In the genomic region with DNA sequence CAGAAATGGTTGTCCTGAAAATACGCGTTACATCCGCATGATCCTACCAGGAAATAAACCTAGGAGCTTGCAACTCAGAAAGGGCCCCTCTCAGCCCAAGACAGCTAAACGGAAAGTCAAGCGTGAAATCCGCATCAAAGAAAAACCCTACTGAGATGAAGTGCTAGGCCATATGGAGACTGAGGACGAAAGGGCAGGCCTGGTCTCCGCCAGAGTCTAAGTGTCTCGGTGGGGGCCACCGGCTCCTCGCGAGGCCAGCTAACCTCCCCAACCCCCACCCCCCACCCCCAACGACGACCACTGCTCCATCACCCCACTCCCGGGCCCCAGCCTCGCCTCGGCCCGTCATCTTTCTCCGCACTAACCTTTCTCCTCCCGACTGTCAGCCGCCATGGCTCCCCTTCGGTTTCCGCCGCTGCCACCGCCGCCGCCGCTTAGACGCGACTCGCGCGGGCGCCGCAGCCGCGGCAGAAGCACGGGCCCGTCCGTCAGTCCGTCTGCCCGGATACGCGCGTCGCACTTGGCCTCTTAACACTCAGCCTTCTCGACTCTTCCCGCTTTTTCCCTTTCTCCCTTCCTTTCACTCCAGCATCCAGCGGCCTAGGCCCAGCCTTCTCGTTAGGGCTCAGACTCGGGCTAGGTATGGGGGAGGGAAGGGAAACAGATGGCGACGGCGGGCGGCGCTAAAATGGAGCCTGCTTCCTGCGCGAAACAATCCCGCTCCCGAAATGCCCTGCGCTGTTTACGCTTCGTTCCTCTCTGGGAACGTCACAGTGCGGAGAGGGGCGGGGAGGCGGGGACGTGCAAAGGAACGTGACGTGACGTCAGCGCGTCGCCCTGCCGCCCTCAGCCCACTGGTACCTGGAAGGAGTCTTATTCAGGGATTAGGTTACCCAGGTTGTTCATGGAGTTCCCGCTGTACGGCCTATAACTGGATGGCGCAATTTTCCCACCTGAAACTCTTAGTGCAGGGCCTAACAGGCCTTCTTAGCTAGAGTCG, we compare ENCODE assay signal across 8 cellular contexts. TPM values are rescaled to one million over a fixed set of nuclear protein-coding genes. Genes with fewer than 3 reads are reported as not detected.
DNase-seq lines count a peak whose midpoint lies in the region; ATAC-seq and TF ChIP-seq lines count a peak whose summit lies in the region.

TSS of gene YTHDC1 (minus strand) at position 730 of the 1,000 bp plus-strand sequence. CDS start at position 393, 337 bp downstream.

- peaks cover 8% of the 10 kb centered on the region; the same call in 1 of the 2 replicates for H3F3A ChIP-seq in GM23338 (replicated peaks; ENCODE audit: low read depth)

- no peaks in the 10 kb centered on the region for H3K9me2 ChIP-seq in GM23338 (ENCODE audit: insufficient read depth)

- H4K20me1 ChIP-seq in GM23338 (replicated peaks; ENCODE audit: insufficient read depth): peaks cover 30% of the 10 kb centered on the region

- peaks cover 52% of the 10 kb centered on the region for H3K79me2 ChIP-seq in GM23338 (replicated peaks; ENCODE audit: insufficient read depth)

- H2AFZ ChIP-seq in GM23338: peak within 1 kb of the TSS; percentile 33; the same call in 1 of the 2 replicates

- H3K4me1 ChIP-seq in GM23338 (ENCODE audit: insufficient read depth): peaks cover 18% of the 10 kb centered on the region

- H3K27me3 Mint-ChIP-seq in GM23338 (ENCODE audit: insufficient read depth, low read depth, poor library complexity) (peaks cover 2% of the 10 kb centered on the region), naive B cell (peaks cover 0 to 4% (median 0%) of the 10 kb centered on the region in 3 donors)
- H3K27me3 Mint-ChIP-seq in stimulated activated memory B cell treated with anti-CD40 and anti-IgM and Interleukin-4, amounts not matched to agents 10 μg/mL and 1 μg/mL and 100 μg/mL, for 72 hours: no peaks in the 10 kb centered on the region

- H3K4me2 ChIP-seq in GM23338: peak within 1 kb of the TSS; percentile 91

- peak within 1 kb of the TSS; percentile 99 for H3K27ac Mint-ChIP-seq in GM23338
- peak within 1 kb of the TSS; percentile 98 to 100 (median 99) for H3K27ac Mint-ChIP-seq in naive B cell
- H3K27ac Mint-ChIP-seq in stimulated activated memory B cell treated with anti-CD40 and anti-IgM and Interleukin-4, amounts not matched to agents 10 μg/mL and 1 μg/mL and 100 μg/mL, for 72 hours: peak within 1 kb of the TSS; percentile 99

- H3K27me3 ChIP-seq in GM23338 (ENCODE audit: insufficient read depth): no peaks in the 10 kb centered on the region

- peak within 1 kb of the TSS; percentile 87 for H3K4me3 ChIP-seq in GM23338

- H3K36me3 ChIP-seq in GM23338 (ENCODE audit: insufficient read depth): no peaks in the 10 kb centered on the region

- peak within 1 kb of the TSS; percentile 91 for H3K4me3 Mint-ChIP-seq in GM23338
- H3K4me3 Mint-ChIP-seq in naive B cell: peak within 1 kb of the TSS; percentile 93 to 100 (median 98)
- H3K4me3 Mint-ChIP-seq in stimulated activated memory B cell treated with anti-CD40 and anti-IgM and Interleukin-4, amounts not matched to agents 10 μg/mL and 1 μg/mL and 100 μg/mL, for 72 hours: peak within 1 kb of the TSS; percentile 94

- peaks cover 26% of the 10 kb centered on the region for H3K4me1 Mint-ChIP-seq in GM23338
- peaks cover 33 to 44% (median 34%) of the 10 kb centered on the region in 3 donors for H3K4me1 Mint-ChIP-seq in naive B cell
- peaks cover 33% of the 10 kb centered on the region for H3K4me1 Mint-ChIP-seq in stimulated activated memory B cell treated with anti-CD40 and anti-IgM and Interleukin-4, amounts not matched to agents 10 μg/mL and 1 μg/mL and 100 μg/mL, for 72 hours

- H3K9me3 Mint-ChIP-seq in GM23338 (no peaks in the 10 kb centered on the region), naive B cell (no peaks in the 10 kb centered on the region)
- no peaks in the 10 kb centered on the region for H3K9me3 Mint-ChIP-seq in stimulated activated memory B cell treated with anti-CD40 and anti-IgM and Interleukin-4, amounts not matched to agents 10 μg/mL and 1 μg/mL and 100 μg/mL, for 72 hours

- H3K36me3 Mint-ChIP-seq in GM23338 (ENCODE audit: low read depth) (peaks cover 12% of the 10 kb centered on the region; the same call in 2 of the 3 replicates), naive B cell (peaks cover 0 to 8% of the 10 kb centered on the region in 2 donors)
- H3K36me3 Mint-ChIP-seq in stimulated activated memory B cell treated with anti-CD40 and anti-IgM and Interleukin-4, amounts not matched to agents 10 μg/mL and 1 μg/mL and 100 μg/mL, for 72 hours: peaks cover 11% of the 10 kb centered on the region

- 0 out of 4 replicates have a peak, but pooled peaks of 1 of the 2 experiments have one; percentile 6 for TF ChIP-seq CTCF in GM23338 (conservative IDR thresholded peaks at IDR 0.05; ENCODE audit: low read depth in 2 of 2)

- peak within 1 kb of the TSS; percentile 99 for H3K27ac ChIP-seq in GM23338 (ENCODE audit: low read depth)

- ATAC-seq in GM23338 (peak; percentile 96), naive B cell (ENCODE audit: low read depth in 2 of 2) (peak; percentile 92 to 93)
- peak; percentile 99 for ATAC-seq in stimulated activated memory B cell treated with anti-CD40 and anti-IgM and Interleukin-4, amounts not matched to agents 10 μg/mL and 1 μg/mL and 100 μg/mL, for 72 hours

- DNase-seq in Daoy (ENCODE audit: low read depth) (peak; percentile 91), GM23338 (ENCODE audit: low spot score) (peak; percentile 99), LHCN-M2 (ENCODE audit: low read depth) (peak; percentile 94), RPMI8226 (peak; percentile 93), fibroblast of gingiva (ENCODE audit: low read depth) (peak; percentile 95), naive B cell (peak; percentile 94)
- peak; percentile 90 to 91 for DNase-seq in activated T-helper 1 cell treated with anti-CD3 and anti-CD28 coated beads, Interleukin-2, amount 50 U/mL, for 16 hours (ENCODE audit: low read depth in 1 of 2, low spot score in 1 of 2)

TF ChIP-seq in GM23338, 12 proteins besides CTCF, POLR2A, EP300 and RAD21 (continues in another document):
- TF ChIP-seq, protein P1, sequence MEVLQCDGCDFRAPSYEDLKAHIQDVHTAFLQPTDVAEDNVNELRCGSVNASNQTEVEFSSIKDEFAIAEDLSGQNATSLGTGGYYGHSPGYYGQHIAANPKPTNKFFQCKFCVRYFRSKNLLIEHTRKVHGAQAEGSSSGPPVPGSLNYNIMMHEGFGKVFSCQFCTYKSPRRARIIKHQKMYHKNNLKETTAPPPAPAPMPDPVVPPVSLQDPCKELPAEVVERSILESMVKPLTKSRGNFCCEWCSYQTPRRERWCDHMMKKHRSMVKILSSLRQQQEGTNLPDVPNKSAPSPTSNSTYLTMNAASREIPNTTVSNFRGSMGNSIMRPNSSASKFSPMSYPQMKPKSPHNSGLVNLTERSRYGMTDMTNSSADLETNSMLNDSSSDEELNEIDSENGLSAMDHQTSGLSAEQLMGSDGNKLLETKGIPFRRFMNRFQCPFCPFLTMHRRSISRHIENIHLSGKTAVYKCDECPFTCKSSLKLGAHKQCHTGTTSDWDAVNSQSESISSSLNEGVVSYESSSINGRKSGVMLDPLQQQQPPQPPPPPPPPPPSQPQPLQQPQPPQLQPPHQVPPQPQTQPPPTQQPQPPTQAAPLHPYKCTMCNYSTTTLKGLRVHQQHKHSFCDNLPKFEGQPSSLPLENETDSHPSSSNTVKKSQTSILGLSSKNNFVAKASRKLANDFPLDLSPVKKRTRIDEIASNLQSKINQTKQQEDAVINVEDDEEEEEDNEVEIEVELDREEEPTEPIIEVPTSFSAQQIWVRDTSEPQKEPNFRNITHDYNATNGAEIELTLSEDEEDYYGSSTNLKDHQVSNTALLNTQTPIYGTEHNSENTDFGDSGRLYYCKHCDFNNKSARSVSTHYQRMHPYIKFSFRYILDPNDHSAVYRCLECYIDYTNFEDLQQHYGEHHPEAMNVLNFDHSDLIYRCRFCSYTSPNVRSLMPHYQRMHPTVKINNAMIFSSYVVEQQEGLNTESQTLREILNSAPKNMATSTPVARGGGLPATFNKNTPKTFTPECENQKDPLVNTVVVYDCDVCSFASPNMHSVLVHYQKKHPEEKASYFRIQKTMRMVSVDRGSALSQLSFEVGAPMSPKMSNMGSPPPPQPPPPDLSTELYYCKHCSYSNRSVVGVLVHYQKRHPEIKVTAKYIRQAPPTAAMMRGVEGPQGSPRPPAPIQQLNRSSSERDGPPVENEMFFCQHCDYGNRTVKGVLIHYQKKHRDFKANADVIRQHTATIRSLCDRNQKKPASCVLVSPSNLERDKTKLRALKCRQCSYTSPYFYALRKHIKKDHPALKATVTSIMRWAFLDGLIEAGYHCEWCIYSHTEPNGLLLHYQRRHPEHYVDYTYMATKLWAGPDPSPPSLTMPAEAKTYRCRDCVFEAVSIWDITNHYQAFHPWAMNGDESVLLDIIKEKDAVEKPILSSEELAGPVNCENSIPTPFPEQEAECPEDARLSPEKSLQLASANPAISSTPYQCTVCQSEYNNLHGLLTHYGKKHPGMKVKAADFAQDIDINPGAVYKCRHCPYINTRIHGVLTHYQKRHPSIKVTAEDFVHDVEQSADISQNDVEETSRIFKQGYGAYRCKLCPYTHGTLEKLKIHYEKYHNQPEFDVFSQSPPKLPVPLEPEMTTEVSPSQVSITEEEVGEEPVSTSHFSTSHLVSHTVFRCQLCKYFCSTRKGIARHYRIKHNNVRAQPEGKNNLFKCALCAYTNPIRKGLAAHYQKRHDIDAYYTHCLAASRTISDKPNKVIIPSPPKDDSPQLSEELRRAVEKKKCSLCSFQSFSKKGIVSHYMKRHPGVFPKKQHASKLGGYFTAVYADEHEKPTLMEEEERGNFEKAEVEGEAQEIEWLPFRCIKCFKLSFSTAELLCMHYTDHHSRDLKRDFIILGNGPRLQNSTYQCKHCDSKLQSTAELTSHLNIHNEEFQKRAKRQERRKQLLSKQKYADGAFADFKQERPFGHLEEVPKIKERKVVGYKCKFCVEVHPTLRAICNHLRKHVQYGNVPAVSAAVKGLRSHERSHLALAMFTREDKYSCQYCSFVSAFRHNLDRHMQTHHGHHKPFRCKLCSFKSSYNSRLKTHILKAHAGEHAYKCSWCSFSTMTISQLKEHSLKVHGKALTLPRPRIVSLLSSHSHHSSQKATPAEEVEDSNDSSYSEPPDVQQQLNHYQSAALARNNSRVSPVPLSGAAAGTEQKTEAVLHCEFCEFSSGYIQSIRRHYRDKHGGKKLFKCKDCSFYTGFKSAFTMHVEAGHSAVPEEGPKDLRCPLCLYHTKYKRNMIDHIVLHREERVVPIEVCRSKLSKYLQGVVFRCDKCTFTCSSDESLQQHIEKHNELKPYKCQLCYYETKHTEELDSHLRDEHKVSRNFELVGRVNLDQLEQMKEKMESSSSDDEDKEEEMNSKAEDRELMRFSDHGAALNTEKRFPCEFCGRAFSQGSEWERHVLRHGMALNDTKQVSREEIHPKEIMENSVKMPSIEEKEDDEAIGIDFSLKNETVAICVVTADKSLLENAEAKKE (CRISPR knock-in tag; IDR thresholded peaks at IDR 0.05): no peak
- peak; percentile 97 for TF ChIP-seq CREB1 (CRISPR knock-in tag; IDR thresholded peaks at IDR 0.05; ENCODE audit: low read depth)
- no peak for TF ChIP-seq EZH2 (IDR thresholded peaks at IDR 0.05; ENCODE audit: low read depth, unreplicated experiment)

RNA-seq across cellular contexts. Expression of gene YTHDC1, which starts in this region (rescaled TPM):
- total RNA-seq in Daoy (2014; rRNA removed; shearing (Covaris generic)): 35.0 and 37.5 TPM in 2 replicates
- 67.6 and 72.3 TPM in 2 replicates for total RNA-seq in GM23338 (2014; rRNA removed; shearing (Covaris generic))
- 135 and 144 TPM in 2 replicates for polyA plus RNA-seq in GM23338 (2016; fragmentation: Nextera tagmentation; extraction: Ambion mirVana)
- total RNA-seq in LHCN-M2 (2014; rRNA removed): 35.5 and 44.4 TPM in 2 replicates
- polyA plus RNA-seq in LHCN-M2 (2012): 23.3 TPM
- polyA plus RNA-seq in naive B cell (ENCODE audit: low read depth in 6 of 6): 10 to 100 TPM; 13.8 to 49.5 (median 35.1) TPM

Comparison
In these comparisons a context has a peak if more than half of its experiments do, and no peak if none do; other contexts are left out.
1. Peak in every context shown above with its lines: DNase-seq, ATAC-seq, H3K4me3 ChIP-seq and H3K27ac ChIP-seq.